8 cellular contexts compared by ENCODE assay signal in genomic region chr2:36459725-36460137, GRCh38.
DNase-seq lines count a peak whose midpoint lies in the region; ATAC-seq, FAIRE-seq and TF ChIP-seq lines count a peak whose summit lies in the region.

No MANE protein-coding gene starts in this region.

- H2BK15ac ChIP-seq in H9 (ENCODE audit: low read depth, low read length) = no peak overlapping the region

- H3K79me1 ChIP-seq in H9 (ENCODE audit: insufficient read depth, low read depth, low read length, poor library complexity, severe bottlenecking) = peaks cover 3% of the 10 kb centered on the region

- H3K27ac ChIP-seq in H9 (ENCODE audit: insufficient read length, low read depth, low read length) = peak overlapping the region; percentile 46
- peak overlapping the region in 3 of 4 donors; percentile 17 to 73 (median 34) for H3K27ac ChIP-seq in esophagus squamous epithelium

- H3K4me2 ChIP-seq in H9 (ENCODE audit: insufficient read depth, insufficient read length, low read length) = no peak overlapping the region

- no peaks in the 10 kb centered on the region; the same call in 1 of the 2 replicates for H3K79me2 ChIP-seq in H9 (ENCODE audit: insufficient read depth, low read length)

- H3K4me1 ChIP-seq in H9 (ENCODE audit: insufficient read depth, low read length) = peaks cover 35% of the 10 kb centered on the region
- peaks cover 10 to 83% (median 41%) of the 10 kb centered on the region in 3 donors for H3K4me1 ChIP-seq in esophagus squamous epithelium

- H3K9me3 Mint-ChIP-seq in H9 (no peaks in the 10 kb centered on the region), osteocyte (ENCODE audit: unreplicated experiment) (no peaks in the 10 kb centered on the region)

- H3K23ac ChIP-seq in H9 (ENCODE audit: insufficient read length, low read depth, low read length) = no peak overlapping the region

- H3K36me3 ChIP-seq in esophagus squamous epithelium = peaks cover 0 to 6% (median 0%) of the 10 kb centered on the region in 3 donors

- intact Hi-C loops in esophagus squamous epithelium (cut with DNase I) = loop anchor here (10.0 kb wide), 1 partner anchor 95 kb away; no protein-coding TSS in a partner anchor

- H2AFZ ChIP-seq in H9 (ENCODE audit: low read length) = no peak overlapping the region

- no peak overlapping the region for H3K14ac ChIP-seq in H9 (ENCODE audit: insufficient read depth, low read length)

- TF ChIP-seq CTCF in H9 (conservative IDR thresholded peaks at IDR 0.05) (peak; percentile 76), esophagus squamous epithelium (IDR thresholded peaks at IDR 0.05) (peak in 3 of 6 experiments; percentile 12 to 21 (median 21)), osteocyte (IDR thresholded peaks at IDR 0.05) (peak; percentile 56)

- H3T11ph ChIP-seq in H9 (ENCODE audit: low read length) = no peak overlapping the region

- WGBS in H9 (ENCODE audit: extremely low coverage, insufficient read length, low lambda C conversion rate) = no CpG with 5 or more reads among the region's 2 CpGs
- WGBS in esophagus squamous epithelium, 2 donors = 39 to 62% methylated on average over 2 of the region's 2 CpGs

- H3K4me3 ChIP-seq in esophagus squamous epithelium = no peak overlapping the region

- H3K56ac ChIP-seq in H9 (ENCODE audit: insufficient read length, low read depth, low read length) = no peak overlapping the region

- H3K36me3 Mint-ChIP-seq in H9 (ENCODE audit: insufficient read depth in 1 of 3, low read depth in 3 of 3) = peaks cover 0 to 3% (median 0%) of the 10 kb centered on the region in 3 experiments; a peak in 2 of 7 replicates
- H3K36me3 Mint-ChIP-seq in osteocyte (ENCODE audit: unreplicated experiment) = peaks cover 2% of the 10 kb centered on the region

- no peaks in the 10 kb centered on the region for H3K23me2 ChIP-seq in H9 (ENCODE audit: insufficient read length, low read depth, low read length, poor library complexity, severe bottlenecking)

- H3K4ac ChIP-seq in H9 (ENCODE audit: low read depth, low read length) = no peak overlapping the region

- no peak for ATAC-seq in GM21529 (IDR thresholded peaks at IDR 0.05; ENCODE audit: unreplicated experiment)

- H3K4me3 Mint-ChIP-seq in H9 = no peak overlapping the region
- no peak overlapping the region for H3K4me3 Mint-ChIP-seq in osteocyte (ENCODE audit: unreplicated experiment)

- H3K18ac ChIP-seq in H9 (ENCODE audit: insufficient read length, low read depth, low read length) = no peak overlapping the region

- no peak for FAIRE-seq in H54 (lab: Jason Lieb, UNC)

- H3K27me3 Mint-ChIP-seq in H9 (ENCODE audit: low read depth) (no peaks in the 10 kb centered on the region), osteocyte (ENCODE audit: unreplicated experiment) (no peaks in the 10 kb centered on the region)

- no peak overlapping the region for H2BK120ac ChIP-seq in H9 (ENCODE audit: low read depth, low read length, poor library complexity, severe bottlenecking)

- H3K9ac ChIP-seq in H9 (ENCODE audit: extremely low read depth, insufficient read length, low read length) = no peak overlapping the region

- no peak overlapping the region for H2AK5ac ChIP-seq in H9 (ENCODE audit: insufficient read length, low read length)

- H3K9me3 ChIP-seq in H9 (ENCODE audit: control insufficient read depth, low read depth, low read length) (no peaks in the 10 kb centered on the region), esophagus squamous epithelium (no peaks in the 10 kb centered on the region)

- H3K27me3 ChIP-seq in H9 (ENCODE audit: insufficient read depth, low read length) = no peaks in the 10 kb centered on the region
- no peaks in the 10 kb centered on the region for H3K27me3 ChIP-seq in esophagus squamous epithelium

- no peak overlapping the region for H4K8ac ChIP-seq in H9 (replicated peaks; ENCODE audit: insufficient read length, low read depth, low read length)

- no peak overlapping the region for H2BK20ac ChIP-seq in H9 (ENCODE audit: low read depth, low read length, poor library complexity, severe bottlenecking)

- no peak overlapping the region for H4K5ac ChIP-seq in H9 (ENCODE audit: insufficient read length, low read depth, low read length)

- H3K27ac Mint-ChIP-seq in H9 (no peak overlapping the region), osteocyte (ENCODE audit: unreplicated experiment) (no peak overlapping the region)

- DNase-seq in H9 (peak; percentile 76), NCI-H69 (lab: John Stamatoyannopoulos, UW) (peak; percentile 42), esophagus squamous epithelium (lab: John Stamatoyannopoulos, UW) (no peak), osteocyte (ENCODE audit: extremely low spot score, unreplicated experiment) (no peak), H54 (ENCODE audit: insufficient read length, low spot score) (no peak)
- DNase-seq in activated CD8-positive, alpha-beta memory T cell treated with anti-CD3 and anti-CD28 coated beads for 24 hours = no peak
- no peak for DNase-seq in activated CD4-positive, alpha-beta T cell treated with anti-CD3 and anti-CD28 coated beads for 48 hours

- peaks cover 5 to 17% of the 10 kb centered on the region in 2 experiments for H3K4me1 Mint-ChIP-seq in H9
- peaks cover 11% of the 10 kb centered on the region for H3K4me1 Mint-ChIP-seq in osteocyte (ENCODE audit: unreplicated experiment)

- H2BK12ac ChIP-seq in H9 (ENCODE audit: insufficient read length, low read depth, low read length) = no peak overlapping the region

- no peak overlapping the region for H2BK5ac ChIP-seq in H9 (ENCODE audit: insufficient read length, low read length)

- TF ChIP-seq POLR2A in esophagus squamous epithelium (IDR thresholded peaks at IDR 0.05) (no peak), H54 (IDR thresholded peaks at IDR 0.05; ENCODE audit: low read depth, low read length) (no peak)

- H4K91ac ChIP-seq in H9 (ENCODE audit: insufficient read length, low read depth, low read length) = no peak overlapping the region

- H4K20me1 ChIP-seq in H9 (ENCODE audit: control insufficient read depth, insufficient read depth, insufficient read length) = no peaks in the 10 kb centered on the region

Comparison
In these comparisons a context has a peak if more than half of its experiments do, and no peak if none do; other contexts are left out.
1. DNase-seq: peak in H9 (single experiment) and NCI-H69 (single experiment); none in esophagus squamous epithelium (single experiment), osteocyte (single experiment), activated CD8-positive, alpha-beta memory T cell treated with anti-CD3 and anti-CD28 coated beads for 24 hours (single experiment), H54 (single experiment) and activated CD4-positive, alpha-beta T cell treated with anti-CD3 and anti-CD28 coated beads for 48 hours (single experiment).